Comparison of ENCODE assay signal across 1 cellular context in genomic region chr2:46909771-46910419, GRCh38.
TF ChIP-seq lines count a peak whose summit lies in the region.

No MANE protein-coding gene starts in this region.

TF ChIP-seq in GM12878, 131 proteins besides CTCF, POLR2A, EP300 and RAD21 (continued from another document):
- TF ChIP-seq ZBTB11 (CRISPR knock-in tag; IDR thresholded peaks at IDR 0.05) (no peak), FOXK2 (IDR thresholded peaks at IDR 0.05) (no peak), MEF2A (IDR thresholded peaks at IDR 0.05; ENCODE audit: insufficient read depth, low read depth, low read length) (no peak), REST (IDR thresholded peaks at IDR 0.05; ENCODE audit: low read depth, low read length) (no peak), MYC (IDR thresholded peaks at IDR 0.05; ENCODE audit: insufficient read depth, insufficient read length, insufficient replicate concordance, low read length, severe bottlenecking) (no peak), USF2 (IDR thresholded peaks at IDR 0.05; ENCODE audit: borderline replicate concordance, low read depth, low read length) (no peak), MXI1 (IDR thresholded peaks at IDR 0.05; ENCODE audit: low read depth, low read length) (peak; percentile 19; the same call in 1 of the 2 replicates), ZNF24 (IDR thresholded peaks at IDR 0.05) (peak; percentile 41; the same call in 1 of the 2 replicates), EGR1 (IDR thresholded peaks at IDR 0.05; ENCODE audit: borderline replicate concordance in 1 of 2, low read depth in 2 of 2, low read length in 2 of 2) (no peak), TBL1XR1 (IDR thresholded peaks at IDR 0.05; ENCODE audit: low read depth, low read length) (no peak), CREM (IDR thresholded peaks at IDR 0.05; ENCODE audit: low read depth) (0 out of 2 replicates have a peak, but pooled peaks have one; percentile 14), IKZF2 (IDR thresholded peaks at IDR 0.05) (peak; percentile 58 to 78; a peak in 3 of 4 replicates), ASH2L (IDR thresholded peaks at IDR 0.05; ENCODE audit: borderline replicate concordance, low read depth) (no peak), SKIL (IDR thresholded peaks at IDR 0.05; ENCODE audit: low read depth, poor library complexity, severe bottlenecking) (no peak), NR2C1 (IDR thresholded peaks at IDR 0.05) (no peak), ZBTB40 (IDR thresholded peaks at IDR 0.05; ENCODE audit: borderline replicate concordance) (no peak), TCF3 (IDR thresholded peaks at IDR 0.05; ENCODE audit: borderline replicate concordance, insufficient read depth, low read depth, low read length) (no peak), IKZF1 (conservative IDR thresholded peaks at IDR 0.05) (peak; percentile 68), RUNX3 (IDR thresholded peaks at IDR 0.05; ENCODE audit: low read length) (peak; percentile 41; the same call in 1 of the 2 replicates), MYB (IDR thresholded peaks at IDR 0.05; ENCODE audit: borderline replicate concordance, low read depth, low read length) (no peak), NRF1 (conservative IDR thresholded peaks at IDR 0.05; ENCODE audit: low read depth, low read length) (no peak), JUND (IDR thresholded peaks at IDR 0.05; ENCODE audit: low read depth, low read length) (peak; percentile 96), MTA3 (IDR thresholded peaks at IDR 0.05; ENCODE audit: borderline replicate concordance, low read length) (no peak), SIN3A (IDR thresholded peaks at IDR 0.05; ENCODE audit: low read depth, low read length) (no peak), NBN (IDR thresholded peaks at IDR 0.05) (peak; percentile 44; the same call in 1 of the 2 replicates), POLR2AphosphoS5 (IDR thresholded peaks at IDR 0.05; ENCODE audit: low read length) (no peak), BHLHE40 (IDR thresholded peaks at IDR 0.05; ENCODE audit: borderline replicate concordance in 1 of 2, low read depth in 2 of 2, low read length in 1 of 2) (peak; percentile 22 to 24; a peak in 1 of 4 replicates), SMAD1 (IDR thresholded peaks at IDR 0.05; ENCODE audit: low read depth, partially characterized antibody) (no peak), JUNB (IDR thresholded peaks at IDR 0.05) (peak; percentile 91), ATF7 (IDR thresholded peaks at IDR 0.05; ENCODE audit: low read depth) (peak; percentile 71), DPF2 (IDR thresholded peaks at IDR 0.05) (peak; percentile 78), SMAD5 (IDR thresholded peaks at IDR 0.05; ENCODE audit: low read depth) (no peak)
- TF ChIP-seq, protein P1, sequence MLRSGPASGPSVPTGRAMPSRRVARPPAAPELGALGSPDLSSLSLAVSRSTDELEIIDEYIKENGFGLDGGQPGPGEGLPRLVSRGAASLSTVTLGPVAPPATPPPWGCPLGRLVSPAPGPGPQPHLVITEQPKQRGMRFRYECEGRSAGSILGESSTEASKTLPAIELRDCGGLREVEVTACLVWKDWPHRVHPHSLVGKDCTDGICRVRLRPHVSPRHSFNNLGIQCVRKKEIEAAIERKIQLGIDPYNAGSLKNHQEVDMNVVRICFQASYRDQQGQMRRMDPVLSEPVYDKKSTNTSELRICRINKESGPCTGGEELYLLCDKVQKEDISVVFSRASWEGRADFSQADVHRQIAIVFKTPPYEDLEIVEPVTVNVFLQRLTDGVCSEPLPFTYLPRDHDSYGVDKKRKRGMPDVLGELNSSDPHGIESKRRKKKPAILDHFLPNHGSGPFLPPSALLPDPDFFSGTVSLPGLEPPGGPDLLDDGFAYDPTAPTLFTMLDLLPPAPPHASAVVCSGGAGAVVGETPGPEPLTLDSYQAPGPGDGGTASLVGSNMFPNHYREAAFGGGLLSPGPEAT (IDR thresholded peaks at IDR 0.05; ENCODE audit: low read depth): 0 out of 2 replicates have a peak, but pooled peaks have one; percentile 45
- TF ChIP-seq, protein P2, sequence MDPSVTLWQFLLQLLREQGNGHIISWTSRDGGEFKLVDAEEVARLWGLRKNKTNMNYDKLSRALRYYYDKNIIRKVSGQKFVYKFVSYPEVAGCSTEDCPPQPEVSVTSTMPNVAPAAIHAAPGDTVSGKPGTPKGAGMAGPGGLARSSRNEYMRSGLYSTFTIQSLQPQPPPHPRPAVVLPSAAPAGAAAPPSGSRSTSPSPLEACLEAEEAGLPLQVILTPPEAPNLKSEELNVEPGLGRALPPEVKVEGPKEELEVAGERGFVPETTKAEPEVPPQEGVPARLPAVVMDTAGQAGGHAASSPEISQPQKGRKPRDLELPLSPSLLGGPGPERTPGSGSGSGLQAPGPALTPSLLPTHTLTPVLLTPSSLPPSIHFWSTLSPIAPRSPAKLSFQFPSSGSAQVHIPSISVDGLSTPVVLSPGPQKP (IDR thresholded peaks at IDR 0.05; ENCODE audit: low read depth, low read length): no peak
- TF ChIP-seq, protein P3, sequence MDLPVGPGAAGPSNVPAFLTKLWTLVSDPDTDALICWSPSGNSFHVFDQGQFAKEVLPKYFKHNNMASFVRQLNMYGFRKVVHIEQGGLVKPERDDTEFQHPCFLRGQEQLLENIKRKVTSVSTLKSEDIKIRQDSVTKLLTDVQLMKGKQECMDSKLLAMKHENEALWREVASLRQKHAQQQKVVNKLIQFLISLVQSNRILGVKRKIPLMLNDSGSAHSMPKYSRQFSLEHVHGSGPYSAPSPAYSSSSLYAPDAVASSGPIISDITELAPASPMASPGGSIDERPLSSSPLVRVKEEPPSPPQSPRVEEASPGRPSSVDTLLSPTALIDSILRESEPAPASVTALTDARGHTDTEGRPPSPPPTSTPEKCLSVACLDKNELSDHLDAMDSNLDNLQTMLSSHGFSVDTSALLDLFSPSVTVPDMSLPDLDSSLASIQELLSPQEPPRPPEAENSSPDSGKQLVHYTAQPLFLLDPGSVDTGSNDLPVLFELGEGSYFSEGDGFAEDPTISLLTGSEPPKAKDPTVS (IDR thresholded peaks at IDR 0.05; ENCODE audit: low read depth, low read length): no peak
